Comparison of ENCODE assay signal across 11 cellular contexts in the genomic region with DNA sequence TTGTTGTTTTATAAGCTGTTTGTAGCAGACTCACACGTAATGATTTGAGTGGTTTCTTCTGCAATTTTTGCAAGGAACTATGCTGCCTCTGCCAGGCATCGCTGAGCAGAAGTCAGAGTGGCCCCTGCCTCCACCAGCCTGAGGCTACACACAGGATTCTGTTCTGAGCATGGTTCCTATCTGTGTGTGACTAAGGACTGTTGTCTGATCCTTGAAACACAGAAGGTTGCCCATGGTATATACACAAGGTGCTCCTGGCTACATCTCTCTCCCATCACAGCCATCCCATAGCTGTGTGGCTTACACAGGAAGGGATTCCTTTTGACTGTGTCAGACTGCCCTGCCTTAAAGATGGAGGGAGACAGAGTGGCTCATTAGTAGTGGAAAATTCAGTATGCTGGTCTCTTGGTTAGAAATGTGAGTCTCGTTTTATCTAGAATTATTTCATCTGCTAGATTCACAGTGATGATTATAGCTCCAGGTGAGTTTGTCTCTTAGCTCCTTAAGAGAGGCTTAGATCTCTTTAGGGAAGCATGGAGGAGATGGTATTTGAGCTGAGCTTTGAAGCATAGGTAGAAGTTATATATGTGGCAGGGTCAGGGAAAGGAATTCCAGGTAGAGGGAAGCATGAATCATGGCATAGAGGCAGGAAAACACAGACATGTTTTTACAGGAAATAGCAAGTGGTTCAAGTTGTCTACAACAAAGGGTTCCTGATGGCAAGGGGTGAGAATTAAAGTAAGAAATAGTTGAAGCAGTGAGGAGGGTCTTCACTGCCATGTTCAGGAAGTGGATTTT. TPM values are rescaled to one million over a fixed set of nuclear protein-coding genes. Genes with fewer than 3 reads are reported as not detected.
A peak's percentile ranks its signal among the peaks of the same experiment; 100 is the strongest.
DNase-seq lines count a peak whose midpoint lies in the region; ATAC-seq, FAIRE-seq and TF ChIP-seq lines count a peak whose summit lies in the region.
"Had no signal": no experiment of that assay in that cellular context is flagged by ENCODE, and none has a peak within 500 bp of the region (broad histone marks: within the 10 kb centered on the region; RNA-seq: fewer than 3 reads in every experiment).

No MANE protein-coding gene starts in this region.

- H3K27ac Mint-ChIP-seq in MCF 10A (ENCODE audit: low read depth, unreplicated experiment) (peak overlapping the region; percentile 83), T-cell (peak overlapping the region; percentile 8 to 74)

- no peak for TF ChIP-seq POLR2A in breast epithelium (IDR thresholded peaks at IDR 0.05)

- no peaks in the 10 kb centered on the region for H3K27me3 ChIP-seq in breast epithelium
- H3K27me3 ChIP-seq: stomach had no signal

- H3K27me3 Mint-ChIP-seq in MCF 10A (ENCODE audit: insufficient read depth, unreplicated experiment) (no peaks in the 10 kb centered on the region), T-cell (no peaks in the 10 kb centered on the region)

- H3K4me3 ChIP-seq in breast epithelium, result no peak overlapping the region
- H3K4me3 ChIP-seq: stomach had no signal

- BruUV-seq in MCF 10A (replicated peaks; lab: Mats Ljungman, UMichigan), result no TSS peak

- H3K36me3 Mint-ChIP-seq in MCF 10A (ENCODE audit: insufficient read depth, unreplicated experiment) (peaks cover 40% of the 10 kb centered on the region), T-cell (peaks cover 30% of the 10 kb centered on the region)

- no peaks in the 10 kb centered on the region for H3K36me3 ChIP-seq in breast epithelium

- H3K4me3 Mint-ChIP-seq in MCF 10A (ENCODE audit: unreplicated experiment) (peak overlapping the region; percentile 16), T-cell (no peak overlapping the region)

- no peak for FAIRE-seq in urothelium cell line (lab: Jason Lieb, UNC)

- DNase-seq in MCF 10A (ENCODE audit: unreplicated experiment) (peak; percentile 52), breast epithelium (ENCODE audit: low spot score in 2 of 2) (no peak), T-cell (no peak), urothelium cell line (ENCODE audit: low spot score) (peak; percentile 47), NCI-H2196 treated with DMSO at 0.1 percent for 48 hours (lab: John Stamatoyannopoulos, UW; ENCODE audit: unreplicated experiment) (no peak)
- DNase-seq: activated CD4-positive, alpha-beta T cell treated with anti-CD3 and anti-CD28 coated beads for 48 hours; NCI-H187; stomach had no signal

- intact Hi-C loops in MCF 10A (cut with micrococcal nuclease) (no loop called here), breast epithelium (cut with DNase I; ENCODE audit: low total_unique reads) (loop anchor here (2.0 kb wide), 1 partner anchor 47 kb away; no protein-coding TSS in a partner anchor)

- H3K9me3 Mint-ChIP-seq in MCF 10A (ENCODE audit: unreplicated experiment) (no peaks in the 10 kb centered on the region), T-cell (no peaks in the 10 kb centered on the region)

- H3K9me3 ChIP-seq in breast epithelium, result no peaks in the 10 kb centered on the region
- H3K9me3 ChIP-seq: stomach had no signal

- H3K4me1 Mint-ChIP-seq in MCF 10A (ENCODE audit: insufficient read depth, unreplicated experiment) (peaks cover 25% of the 10 kb centered on the region), T-cell (peaks cover 19 to 28% (median 21%) of the 10 kb centered on the region in 3 donors)

- CTCF ChIA-PET in MCF 10A (lab: Yijun Ruan, JAX), result interaction anchor here (0.5 to 2.2 kb wide), 7 partner anchors 15 to 993 kb away, joined by 3 to 10 read pairs (median 3); partner anchors contain the start of gene SNAPC5
- CTCF ChIA-PET in T-cell (lab: Charles Lee), result no interaction called here

- POLR2A ChIA-PET in MCF 10A (lab: Yijun Ruan, JAX), result interaction anchor here (0.7 to 5.3 kb wide), 13 partner anchors 12 to 166 kb away, joined by 3 to 34 read pairs (median 4); partner anchors contain the start of genes MAP2K1, SNAPC5 and ZWILCH
- POLR2A ChIA-PET in T-cell (lab: Charles Lee), result no interaction called here

- H3K4me1 ChIP-seq in breast epithelium, result no peaks in the 10 kb centered on the region

- no peak for TF ChIP-seq CTCF in MCF 10A (IDR thresholded peaks at IDR 0.05; ENCODE audit: unreplicated experiment)
- no peak for TF ChIP-seq CTCF in breast epithelium (IDR thresholded peaks at IDR 0.05)

- no peak for ATAC-seq in T-cell (replicated peaks in 1 of 4)
- ATAC-seq in esophagus mucosa, result peak; percentile 73
- ATAC-seq in HG03378 (IDR thresholded peaks at IDR 0.05; ENCODE audit: unreplicated experiment), result no peak
- ATAC-seq in HG03108 (IDR thresholded peaks at IDR 0.05; ENCODE audit: unreplicated experiment), result no peak

- no peak overlapping the region for H3K27ac ChIP-seq in breast epithelium
- H3K27ac ChIP-seq: stomach had no signal

RNA-seq across cellular contexts. Expression of gene SNAPC5, which starts 37.5 kb away (rescaled TPM):
- total RNA-seq in MCF 10A (2022) (22.9 and 24.6 TPM in 2 replicates), breast epithelium (10 to 100 TPM; 26.9 to 35.1 (median 31.5) TPM), T-cell (10 to 100 TPM; 23.4 to 37.5 (median 34.0) TPM), esophagus mucosa (11.4 TPM)

RNA-seq across cellular contexts. Expression of gene RPL4, which starts 44.6 kb away (rescaled TPM):
- total RNA-seq in MCF 10A (2022), result 5,336 and 5,631 TPM in 2 replicates
- 1,000 to 10,000 TPM; 3,770 to 3,861 (median 3,828) TPM for total RNA-seq in breast epithelium
- 1,000 to 10,000 TPM; 3,314 to 3,887 (median 3,346) TPM for total RNA-seq in T-cell
- total RNA-seq in esophagus mucosa, result 2,164 TPM

RNA-seq across cellular contexts. Expression of gene ZWILCH, which starts 45.1 kb away (rescaled TPM):
- total RNA-seq in MCF 10A (2022) (20.8 and 27.4 TPM in 2 replicates), breast epithelium (1 to 10 TPM; 4.0 to 8.2 (median 7.6) TPM), T-cell (1 to 10 TPM; 4.9 to 9.2 (median 6.2) TPM), esophagus mucosa (8.9 TPM)

Comparison
In these comparisons a context has a peak if more than half of its experiments do, and no peak if none do; other contexts are left out.
1. DNase-seq: peak in MCF 10A (single experiment) and urothelium cell line (single experiment); none in breast epithelium (0 of 2), T-cell (0 of 34) and NCI-H2196 treated with DMSO at 0.1 percent for 48 hours (single experiment).